Comparison of ENCODE assay signal across 1 cellular context in the genomic region with DNA sequence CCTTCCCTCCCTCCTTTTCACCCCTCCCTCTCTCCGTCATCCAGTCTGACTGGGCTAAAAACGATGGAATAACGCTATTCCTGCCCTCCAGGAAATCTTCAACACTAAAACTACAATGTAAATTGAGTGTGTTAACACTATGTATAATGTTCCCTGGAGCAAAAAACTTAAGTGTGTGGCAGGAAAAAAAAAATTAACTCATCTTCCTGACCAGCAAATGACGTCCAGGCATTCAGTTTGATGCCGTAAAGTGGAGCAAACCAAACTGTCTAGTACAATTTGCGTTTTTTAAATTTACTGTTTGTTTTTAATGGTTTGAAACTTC.
TF ChIP-seq lines count a peak whose summit lies in the region.

No MANE protein-coding gene starts in this region.

TF ChIP-seq in GM23338, 12 proteins besides CTCF, POLR2A, EP300 and RAD21 (continued from another document):
- TF ChIP-seq, protein P1, sequence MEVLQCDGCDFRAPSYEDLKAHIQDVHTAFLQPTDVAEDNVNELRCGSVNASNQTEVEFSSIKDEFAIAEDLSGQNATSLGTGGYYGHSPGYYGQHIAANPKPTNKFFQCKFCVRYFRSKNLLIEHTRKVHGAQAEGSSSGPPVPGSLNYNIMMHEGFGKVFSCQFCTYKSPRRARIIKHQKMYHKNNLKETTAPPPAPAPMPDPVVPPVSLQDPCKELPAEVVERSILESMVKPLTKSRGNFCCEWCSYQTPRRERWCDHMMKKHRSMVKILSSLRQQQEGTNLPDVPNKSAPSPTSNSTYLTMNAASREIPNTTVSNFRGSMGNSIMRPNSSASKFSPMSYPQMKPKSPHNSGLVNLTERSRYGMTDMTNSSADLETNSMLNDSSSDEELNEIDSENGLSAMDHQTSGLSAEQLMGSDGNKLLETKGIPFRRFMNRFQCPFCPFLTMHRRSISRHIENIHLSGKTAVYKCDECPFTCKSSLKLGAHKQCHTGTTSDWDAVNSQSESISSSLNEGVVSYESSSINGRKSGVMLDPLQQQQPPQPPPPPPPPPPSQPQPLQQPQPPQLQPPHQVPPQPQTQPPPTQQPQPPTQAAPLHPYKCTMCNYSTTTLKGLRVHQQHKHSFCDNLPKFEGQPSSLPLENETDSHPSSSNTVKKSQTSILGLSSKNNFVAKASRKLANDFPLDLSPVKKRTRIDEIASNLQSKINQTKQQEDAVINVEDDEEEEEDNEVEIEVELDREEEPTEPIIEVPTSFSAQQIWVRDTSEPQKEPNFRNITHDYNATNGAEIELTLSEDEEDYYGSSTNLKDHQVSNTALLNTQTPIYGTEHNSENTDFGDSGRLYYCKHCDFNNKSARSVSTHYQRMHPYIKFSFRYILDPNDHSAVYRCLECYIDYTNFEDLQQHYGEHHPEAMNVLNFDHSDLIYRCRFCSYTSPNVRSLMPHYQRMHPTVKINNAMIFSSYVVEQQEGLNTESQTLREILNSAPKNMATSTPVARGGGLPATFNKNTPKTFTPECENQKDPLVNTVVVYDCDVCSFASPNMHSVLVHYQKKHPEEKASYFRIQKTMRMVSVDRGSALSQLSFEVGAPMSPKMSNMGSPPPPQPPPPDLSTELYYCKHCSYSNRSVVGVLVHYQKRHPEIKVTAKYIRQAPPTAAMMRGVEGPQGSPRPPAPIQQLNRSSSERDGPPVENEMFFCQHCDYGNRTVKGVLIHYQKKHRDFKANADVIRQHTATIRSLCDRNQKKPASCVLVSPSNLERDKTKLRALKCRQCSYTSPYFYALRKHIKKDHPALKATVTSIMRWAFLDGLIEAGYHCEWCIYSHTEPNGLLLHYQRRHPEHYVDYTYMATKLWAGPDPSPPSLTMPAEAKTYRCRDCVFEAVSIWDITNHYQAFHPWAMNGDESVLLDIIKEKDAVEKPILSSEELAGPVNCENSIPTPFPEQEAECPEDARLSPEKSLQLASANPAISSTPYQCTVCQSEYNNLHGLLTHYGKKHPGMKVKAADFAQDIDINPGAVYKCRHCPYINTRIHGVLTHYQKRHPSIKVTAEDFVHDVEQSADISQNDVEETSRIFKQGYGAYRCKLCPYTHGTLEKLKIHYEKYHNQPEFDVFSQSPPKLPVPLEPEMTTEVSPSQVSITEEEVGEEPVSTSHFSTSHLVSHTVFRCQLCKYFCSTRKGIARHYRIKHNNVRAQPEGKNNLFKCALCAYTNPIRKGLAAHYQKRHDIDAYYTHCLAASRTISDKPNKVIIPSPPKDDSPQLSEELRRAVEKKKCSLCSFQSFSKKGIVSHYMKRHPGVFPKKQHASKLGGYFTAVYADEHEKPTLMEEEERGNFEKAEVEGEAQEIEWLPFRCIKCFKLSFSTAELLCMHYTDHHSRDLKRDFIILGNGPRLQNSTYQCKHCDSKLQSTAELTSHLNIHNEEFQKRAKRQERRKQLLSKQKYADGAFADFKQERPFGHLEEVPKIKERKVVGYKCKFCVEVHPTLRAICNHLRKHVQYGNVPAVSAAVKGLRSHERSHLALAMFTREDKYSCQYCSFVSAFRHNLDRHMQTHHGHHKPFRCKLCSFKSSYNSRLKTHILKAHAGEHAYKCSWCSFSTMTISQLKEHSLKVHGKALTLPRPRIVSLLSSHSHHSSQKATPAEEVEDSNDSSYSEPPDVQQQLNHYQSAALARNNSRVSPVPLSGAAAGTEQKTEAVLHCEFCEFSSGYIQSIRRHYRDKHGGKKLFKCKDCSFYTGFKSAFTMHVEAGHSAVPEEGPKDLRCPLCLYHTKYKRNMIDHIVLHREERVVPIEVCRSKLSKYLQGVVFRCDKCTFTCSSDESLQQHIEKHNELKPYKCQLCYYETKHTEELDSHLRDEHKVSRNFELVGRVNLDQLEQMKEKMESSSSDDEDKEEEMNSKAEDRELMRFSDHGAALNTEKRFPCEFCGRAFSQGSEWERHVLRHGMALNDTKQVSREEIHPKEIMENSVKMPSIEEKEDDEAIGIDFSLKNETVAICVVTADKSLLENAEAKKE (CRISPR knock-in tag; IDR thresholded peaks at IDR 0.05), result no peak
- TF ChIP-seq EZH2phosphoT487 (IDR thresholded peaks at IDR 0.05; ENCODE audit: unreplicated experiment) (no peak), POLR2AphosphoS5 (IDR thresholded peaks at IDR 0.05; ENCODE audit: low read depth) (no peak), ZNF114 (CRISPR knock-in tag; IDR thresholded peaks at IDR 0.05) (no peak)
